18 cellular contexts compared by ENCODE assay signal in the genomic region with DNA sequence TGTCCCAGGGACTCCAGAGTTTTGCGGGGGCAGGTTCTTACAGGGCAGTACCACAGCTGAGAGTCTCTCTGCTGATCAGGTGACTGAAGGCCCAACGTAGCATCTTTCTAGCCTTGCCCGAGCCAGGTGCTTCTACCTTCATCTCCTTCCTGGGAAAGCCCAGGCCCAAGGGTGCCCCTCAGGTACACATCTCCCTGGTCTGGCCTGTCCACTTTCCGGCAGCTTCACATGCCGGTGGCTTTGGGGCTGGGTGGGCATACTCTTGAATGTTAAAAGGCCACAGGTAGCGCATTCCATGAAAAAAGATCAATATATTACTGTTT. TPM values are rescaled to one million over a fixed set of nuclear protein-coding genes. Genes with fewer than 3 reads are reported as not detected.
A peak's percentile ranks its signal among the peaks of the same experiment; 100 is the strongest.
DNase-seq lines count a peak whose midpoint lies in the region; ATAC-seq and TF ChIP-seq lines count a peak whose summit lies in the region.
"Had no signal": no experiment of that assay in that cellular context is flagged by ENCODE, and none has a peak within 500 bp of the region (broad histone marks: within the 10 kb centered on the region; RNA-seq: fewer than 3 reads in every experiment).

No MANE protein-coding gene starts in this region.

- intact Hi-C loops in activated CD4-positive, alpha-beta T cell treated with anti-CD3 and anti-CD28 coated beads for 36 hours (cut with DNase I, micrococcal nuclease), result loop anchor here in 1 of 2 experiments (10.0 kb wide), 1 partner anchor 907 kb away; no protein-coding TSS in a partner anchor
- intact Hi-C loops in psoas muscle (cut with DNase I), result no loop called here

- no peaks in the 10 kb centered on the region for H4K20me1 ChIP-seq in Loucy (ENCODE audit: insufficient read depth, low read length, poor library complexity, severe bottlenecking)

- no peaks in the 10 kb centered on the region for H3K27me3 ChIP-seq in Loucy (ENCODE audit: insufficient read depth, low read length, poor library complexity, severe bottlenecking)
- H3K27me3 ChIP-seq in psoas muscle (ENCODE audit: insufficient read depth in 3 of 3, low read length in 2 of 3), result no peaks in the 10 kb centered on the region
- H3K27me3 ChIP-seq: adrenal gland, pancreas had no signal

- H3K36me3 ChIP-seq in Loucy (ENCODE audit: insufficient read depth, low read length) (no peaks in the 10 kb centered on the region), psoas muscle (ENCODE audit: insufficient read depth in 1 of 2, low read depth in 1 of 2) (no peaks in the 10 kb centered on the region)
- H3K36me3 ChIP-seq: adrenal gland, pancreas had no signal

- H3K27ac Mint-ChIP-seq in activated CD4-positive, alpha-beta T cell treated with anti-CD3 and anti-CD28 coated beads for 36 hours, result peak overlapping the region; percentile 80
- peak overlapping the region; percentile 91 to 96 for H3K27ac Mint-ChIP-seq in effector memory CD8-positive, alpha-beta T cell

- H3K4me1 ChIP-seq in Loucy (ENCODE audit: insufficient read depth, low read length, poor library complexity, severe bottlenecking), result peaks cover 17% of the 10 kb centered on the region
- peaks cover 41% of the 10 kb centered on the region for H3K4me1 ChIP-seq in psoas muscle

- H3K9me3 Mint-ChIP-seq in activated CD4-positive, alpha-beta T cell treated with anti-CD3 and anti-CD28 coated beads for 36 hours (ENCODE audit: low read depth), result no peaks in the 10 kb centered on the region
- no peaks in the 10 kb centered on the region for H3K9me3 Mint-ChIP-seq in effector memory CD8-positive, alpha-beta T cell

- H3K27ac ChIP-seq in psoas muscle, result peak overlapping the region; percentile 95

- H3K4me1 Mint-ChIP-seq in activated CD4-positive, alpha-beta T cell treated with anti-CD3 and anti-CD28 coated beads for 36 hours, result peaks cover 45% of the 10 kb centered on the region
- H3K4me1 Mint-ChIP-seq in effector memory CD8-positive, alpha-beta T cell (ENCODE audit: low read depth in 2 of 2), result peaks cover 36 to 55% of the 10 kb centered on the region in 2 donors

- H3K9ac ChIP-seq in Loucy (ENCODE audit: low read depth, low read length, poor library complexity, severe bottlenecking), result peak overlapping the region; percentile 70

- no peaks in the 10 kb centered on the region for H3F3A ChIP-seq in Loucy (ENCODE audit: low read depth)

- H3K4me2 ChIP-seq in Loucy (ENCODE audit: low read depth, low read length, poor library complexity, severe bottlenecking), result no peak overlapping the region

- no peak overlapping the region for H2AFZ ChIP-seq in Loucy (ENCODE audit: low read length)

- no peak for TF ChIP-seq CTCF in Loucy (conservative IDR thresholded peaks at IDR 0.05; ENCODE audit: low read length)
- no peak for TF ChIP-seq CTCF in psoas muscle (IDR thresholded peaks at IDR 0.05)

- H3K79me2 ChIP-seq in Loucy (ENCODE audit: insufficient read depth, low read length), result no peaks in the 10 kb centered on the region

- ATAC-seq in activated CD4-positive, alpha-beta T cell treated with anti-CD3 and anti-CD28 coated beads for 36 hours, result no peak
- ATAC-seq in effector memory CD8-positive, alpha-beta T cell (replicated peaks), result no peak
- no peak for ATAC-seq in psoas muscle
- ATAC-seq: HCT116, pancreas had no signal

- no peaks in the 10 kb centered on the region for H3K9me3 ChIP-seq in Loucy (ENCODE audit: insufficient read depth, low read depth, low read length)
- H3K9me3 ChIP-seq in psoas muscle, result no peaks in the 10 kb centered on the region
- H3K9me3 ChIP-seq: adrenal gland, pancreas had no signal

- 95 to 98% (median 96%) methylated on average over 6 of the region's 6 CpGs for WGBS in psoas muscle, 3 donors

- POLR2A ChIA-PET in activated CD4-positive, alpha-beta T cell treated with anti-CD3 and anti-CD28 coated beads for 36 hours (lab: Charles Lee), result interaction anchor here (0.5 to 1.1 kb wide), 2 partner anchors 21 to 30 kb away, joined by 3 to 4 read pairs; no protein-coding TSS in a partner anchor

- no peaks in the 10 kb centered on the region for H3K36me3 Mint-ChIP-seq in activated CD4-positive, alpha-beta T cell treated with anti-CD3 and anti-CD28 coated beads for 36 hours (ENCODE audit: low read depth)
- peaks cover 21% of the 10 kb centered on the region for H3K36me3 Mint-ChIP-seq in effector memory CD8-positive, alpha-beta T cell (ENCODE audit: insufficient read depth)

- no peak for DNase-seq in activated CD4-positive, alpha-beta T cell treated with anti-CD3 and anti-CD28 coated beads for 36 hours
- DNase-seq in activated CD4-positive, alpha-beta T cell treated with anti-CD3 and anti-CD28 coated beads, Interleukin-2, amount 50 U/mL, for 4 hours, result no peak
- no peak for DNase-seq in effector memory CD8-positive, alpha-beta T cell
- DNase-seq in psoas muscle, result no peak
- no peak for DNase-seq in activated CD8-positive, alpha-beta memory T cell treated with anti-CD3 and anti-CD28 coated beads for 24 hours
- DNase-seq in cerebellar cortex (ENCODE audit: low spot score), result no peak
- no peak for DNase-seq in GDM1 (lab: John Stamatoyannopoulos, UW)
- DNase-seq: adrenal gland; central memory CD4-positive, alpha-beta T cell; NCI-H774; stimulated activated CD4-positive, alpha-beta T cell treated with anti-CD3 and anti-CD28 coated beads, Interleukin-12 subunit alpha, Interleukin-12 subunit beta, amount 100 ng/mL, for 4 hours; substantia nigra had no signal

- H3K4me3 ChIP-seq in Loucy (ENCODE audit: low read length, poor library complexity, severe bottlenecking), result no peak overlapping the region
- no peak overlapping the region for H3K4me3 ChIP-seq in psoas muscle
- H3K4me3 ChIP-seq: adrenal gland, pancreas had no signal

- no peaks in the 10 kb centered on the region for H3K9me2 ChIP-seq in Loucy (replicated peaks; ENCODE audit: low read depth, low read length)

- no peaks in the 10 kb centered on the region for H3K27me3 Mint-ChIP-seq in activated CD4-positive, alpha-beta T cell treated with anti-CD3 and anti-CD28 coated beads for 36 hours
- H3K27me3 Mint-ChIP-seq in effector memory CD8-positive, alpha-beta T cell, result no peaks in the 10 kb centered on the region

- CTCF ChIA-PET in activated CD4-positive, alpha-beta T cell treated with anti-CD3 and anti-CD28 coated beads for 36 hours (lab: Charles Lee), result interaction anchor here (0.6 to 1.1 kb wide), 6 partner anchors 9 to 249 kb away, joined by 3 to 5 read pairs (median 3); no protein-coding TSS in a partner anchor

- no peak overlapping the region for H3K4me3 Mint-ChIP-seq in activated CD4-positive, alpha-beta T cell treated with anti-CD3 and anti-CD28 coated beads for 36 hours
- peak overlapping the region; percentile 59 to 65 for H3K4me3 Mint-ChIP-seq in effector memory CD8-positive, alpha-beta T cell

RNA-seq across cellular contexts. Expression of gene PHYKPL, which starts 5.7 kb away (rescaled TPM):
- 10 to 100 TPM; 67.2 to 68.4 TPM for total RNA-seq in activated CD4-positive, alpha-beta T cell treated with anti-CD3 and anti-CD28 coated beads for 36 hours
- total RNA-seq in psoas muscle, result 10 to 100 TPM; 43.2 to 51.6 (median 45.2) TPM
- polyA plus RNA-seq in psoas muscle, result 10 to 100 TPM; 22.3 to 43.9 (median 27.5) TPM

RNA-seq across cellular contexts. Expression of gene HNRNPAB, which starts 33.9 kb away (rescaled TPM):
- 100 to 1,000 TPM; 258 to 336 TPM for total RNA-seq in activated CD4-positive, alpha-beta T cell treated with anti-CD3 and anti-CD28 coated beads for 36 hours
- total RNA-seq in psoas muscle, result 100 to 1,000 TPM in 3 of 4 donors, 10 to 100 TPM in 1; 74.1 to 210 (median 140) TPM
- polyA plus RNA-seq in psoas muscle, result 100 to 1,000 TPM in 2 of 3 donors, 10 to 100 TPM in 1; 97.5 to 243 (median 181) TPM

RNA-seq across cellular contexts. Expression of gene GMCL2, which starts 51.1 kb away (rescaled TPM):
- total RNA-seq in activated CD4-positive, alpha-beta T cell treated with anti-CD3 and anti-CD28 coated beads for 36 hours, result not detected
- total RNA-seq in psoas muscle, result not detected
- not detected for polyA plus RNA-seq in psoas muscle
- total RNA-seq: A172; activated CD8-positive, alpha-beta memory T cell treated with anti-CD3 and anti-CD28 coated beads for 36 hours; adrenal gland; frontal cortex; pancreas had no signal
- polyA plus RNA-seq: adrenal gland, pancreas had no signal
